ENCODE assay signal across 1 cellular context in the genomic region with DNA sequence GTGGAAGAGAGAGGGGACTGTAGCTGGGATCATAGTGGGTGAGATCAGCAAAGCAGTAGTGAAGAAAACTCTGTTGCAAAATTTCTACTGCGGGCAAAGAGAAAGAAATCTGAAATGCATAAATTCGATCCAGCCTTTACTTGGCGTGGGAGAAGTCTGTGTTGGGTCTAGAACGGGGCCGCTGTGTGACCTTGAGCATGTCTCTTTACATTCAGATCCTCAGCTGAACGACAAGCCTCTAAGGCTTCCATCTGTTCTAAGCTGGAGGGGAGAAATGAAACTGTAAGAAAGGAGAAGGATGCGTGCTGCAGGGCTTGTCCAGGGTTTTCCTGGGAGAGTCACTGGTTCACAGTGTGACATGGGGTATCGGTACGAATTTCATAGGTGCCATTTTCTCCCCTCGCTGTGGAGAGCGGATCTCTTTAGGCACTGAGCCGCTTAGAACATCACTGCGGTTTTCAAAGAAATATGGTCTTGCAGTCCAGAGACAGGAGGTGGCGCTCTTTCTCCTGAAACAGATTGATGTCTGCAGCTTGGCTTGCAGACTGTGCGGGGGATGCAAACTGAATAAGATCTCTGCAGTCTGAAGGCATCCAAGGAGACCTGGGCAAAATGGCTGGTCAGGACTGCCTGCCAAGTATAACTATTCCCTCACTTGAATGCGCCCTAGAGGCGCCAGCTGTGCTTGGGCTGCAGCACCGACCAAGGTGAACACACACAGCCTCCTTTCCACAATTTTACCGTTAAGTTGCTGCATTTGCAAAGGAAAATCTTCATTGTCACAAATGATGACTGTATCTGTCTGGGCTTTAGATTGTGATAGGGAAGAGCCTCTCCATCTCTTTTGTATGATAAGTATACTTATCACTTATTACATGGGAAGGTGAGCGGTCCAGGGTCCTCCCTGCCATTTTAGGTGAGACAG.
TF ChIP-seq lines count a peak whose summit lies in the region.

No MANE protein-coding gene starts in this region.

TF ChIP-seq in GM12878, 131 proteins besides CTCF, POLR2A, EP300 and RAD21 (continued from another document and continues in another):
- TF ChIP-seq, protein P1, sequence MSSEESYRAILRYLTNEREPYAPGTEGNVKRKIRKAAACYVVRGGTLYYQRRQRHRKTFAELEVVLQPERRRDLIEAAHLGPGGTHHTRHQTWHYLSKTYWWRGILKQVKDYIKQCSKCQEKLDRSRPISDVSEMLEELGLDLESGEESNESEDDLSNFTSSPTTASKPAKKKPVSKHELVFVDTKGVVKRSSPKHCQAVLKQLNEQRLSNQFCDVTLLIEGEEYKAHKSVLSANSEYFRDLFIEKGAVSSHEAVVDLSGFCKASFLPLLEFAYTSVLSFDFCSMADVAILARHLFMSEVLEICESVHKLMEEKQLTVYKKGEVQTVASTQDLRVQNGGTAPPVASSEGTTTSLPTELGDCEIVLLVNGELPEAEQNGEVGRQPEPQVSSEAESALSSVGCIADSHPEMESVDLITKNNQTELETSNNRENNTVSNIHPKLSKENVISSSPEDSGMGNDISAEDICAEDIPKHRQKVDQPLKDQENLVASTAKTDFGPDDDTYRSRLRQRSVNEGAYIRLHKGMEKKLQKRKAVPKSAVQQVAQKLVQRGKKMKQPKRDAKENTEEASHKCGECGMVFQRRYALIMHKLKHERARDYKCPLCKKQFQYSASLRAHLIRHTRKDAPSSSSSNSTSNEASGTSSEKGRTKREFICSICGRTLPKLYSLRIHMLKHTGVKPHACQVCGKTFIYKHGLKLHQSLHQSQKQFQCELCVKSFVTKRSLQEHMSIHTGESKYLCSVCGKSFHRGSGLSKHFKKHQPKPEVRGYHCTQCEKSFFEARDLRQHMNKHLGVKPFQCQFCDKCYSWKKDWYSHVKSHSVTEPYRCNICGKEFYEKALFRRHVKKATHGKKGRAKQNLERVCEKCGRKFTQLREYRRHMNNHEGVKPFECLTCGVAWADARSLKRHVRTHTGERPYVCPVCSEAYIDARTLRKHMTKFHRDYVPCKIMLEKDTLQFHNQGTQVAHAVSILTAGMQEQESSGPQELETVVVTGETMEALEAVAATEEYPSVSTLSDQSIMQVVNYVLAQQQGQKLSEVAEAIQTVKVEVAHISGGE (CRISPR knock-in tag; IDR thresholded peaks at IDR 0.05): no peak
- TF ChIP-seq ZSCAN29 (IDR thresholded peaks at IDR 0.05): no peak
- TF ChIP-seq RUNX3 (IDR thresholded peaks at IDR 0.05; ENCODE audit: low read length): peak; percentile 91
- no peak for TF ChIP-seq ESRRA (IDR thresholded peaks at IDR 0.05; ENCODE audit: low read length)
- TF ChIP-seq DPF2 (IDR thresholded peaks at IDR 0.05): peak; percentile 34; the same call in 1 of the 2 replicates
- no peak for TF ChIP-seq TCF12 (IDR thresholded peaks at IDR 0.05; ENCODE audit: low read depth, low read length)
- TF ChIP-seq, protein P2, sequence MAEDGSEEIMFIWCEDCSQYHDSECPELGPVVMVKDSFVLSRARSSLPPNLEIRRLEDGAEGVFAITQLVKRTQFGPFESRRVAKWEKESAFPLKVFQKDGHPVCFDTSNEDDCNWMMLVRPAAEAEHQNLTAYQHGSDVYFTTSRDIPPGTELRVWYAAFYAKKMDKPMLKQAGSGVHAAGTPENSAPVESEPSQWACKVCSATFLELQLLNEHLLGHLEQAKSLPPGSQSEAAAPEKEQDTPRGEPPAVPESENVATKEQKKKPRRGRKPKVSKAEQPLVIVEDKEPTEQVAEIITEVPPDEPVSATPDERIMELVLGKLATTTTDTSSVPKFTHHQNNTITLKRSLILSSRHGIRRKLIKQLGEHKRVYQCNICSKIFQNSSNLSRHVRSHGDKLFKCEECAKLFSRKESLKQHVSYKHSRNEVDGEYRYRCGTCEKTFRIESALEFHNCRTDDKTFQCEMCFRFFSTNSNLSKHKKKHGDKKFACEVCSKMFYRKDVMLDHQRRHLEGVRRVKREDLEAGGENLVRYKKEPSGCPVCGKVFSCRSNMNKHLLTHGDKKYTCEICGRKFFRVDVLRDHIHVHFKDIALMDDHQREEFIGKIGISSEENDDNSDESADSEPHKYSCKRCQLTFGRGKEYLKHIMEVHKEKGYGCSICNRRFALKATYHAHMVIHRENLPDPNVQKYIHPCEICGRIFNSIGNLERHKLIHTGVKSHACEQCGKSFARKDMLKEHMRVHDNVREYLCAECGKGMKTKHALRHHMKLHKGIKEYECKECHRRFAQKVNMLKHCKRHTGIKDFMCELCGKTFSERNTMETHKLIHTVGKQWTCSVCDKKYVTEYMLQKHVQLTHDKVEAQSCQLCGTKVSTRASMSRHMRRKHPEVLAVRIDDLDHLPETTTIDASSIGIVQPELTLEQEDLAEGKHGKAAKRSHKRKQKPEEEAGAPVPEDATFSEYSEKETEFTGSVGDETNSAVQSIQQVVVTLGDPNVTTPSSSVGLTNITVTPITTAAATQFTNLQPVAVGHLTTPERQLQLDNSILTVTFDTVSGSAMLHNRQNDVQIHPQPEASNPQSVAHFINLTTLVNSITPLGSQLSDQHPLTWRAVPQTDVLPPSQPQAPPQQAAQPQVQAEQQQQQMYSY (CRISPR knock-in tag; IDR thresholded peaks at IDR 0.05): no peak
- no peak for TF ChIP-seq MYC (IDR thresholded peaks at IDR 0.05; ENCODE audit: insufficient read depth, insufficient read length, insufficient replicate concordance, low read length, severe bottlenecking)
- no peak for TF ChIP-seq PAX8 (IDR thresholded peaks at IDR 0.05)
- TF ChIP-seq, protein P3, sequence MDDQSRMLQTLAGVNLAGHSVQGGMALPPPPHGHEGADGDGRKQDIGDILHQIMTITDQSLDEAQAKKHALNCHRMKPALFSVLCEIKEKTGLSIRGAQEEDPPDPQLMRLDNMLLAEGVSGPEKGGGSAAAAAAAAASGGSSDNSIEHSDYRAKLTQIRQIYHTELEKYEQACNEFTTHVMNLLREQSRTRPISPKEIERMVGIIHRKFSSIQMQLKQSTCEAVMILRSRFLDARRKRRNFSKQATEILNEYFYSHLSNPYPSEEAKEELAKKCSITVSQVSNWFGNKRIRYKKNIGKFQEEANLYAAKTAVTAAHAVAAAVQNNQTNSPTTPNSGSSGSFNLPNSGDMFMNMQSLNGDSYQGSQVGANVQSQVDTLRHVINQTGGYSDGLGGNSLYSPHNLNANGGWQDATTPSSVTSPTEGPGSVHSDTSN (IDR thresholded peaks at IDR 0.05; ENCODE audit: insufficient replicate concordance, low read depth, low read length): no peak
- TF ChIP-seq ZNF384 (IDR thresholded peaks at IDR 0.05; ENCODE audit: borderline replicate concordance, low read depth, low read length): no peak
- TF ChIP-seq SMC3 (IDR thresholded peaks at IDR 0.05; ENCODE audit: borderline replicate concordance, low read length): peak; percentile 93
- TF ChIP-seq, protein P4, sequence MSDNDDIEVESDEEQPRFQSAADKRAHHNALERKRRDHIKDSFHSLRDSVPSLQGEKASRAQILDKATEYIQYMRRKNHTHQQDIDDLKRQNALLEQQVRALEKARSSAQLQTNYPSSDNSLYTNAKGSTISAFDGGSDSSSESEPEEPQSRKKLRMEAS (IDR thresholded peaks at IDR 0.05; ENCODE audit: low read depth, low read length): no peak
- no peak for TF ChIP-seq CEBPB (IDR thresholded peaks at IDR 0.05; ENCODE audit: borderline replicate concordance in 1 of 2, low read depth in 2 of 2, low read length in 2 of 2)
- TF ChIP-seq TBL1XR1 (IDR thresholded peaks at IDR 0.05; ENCODE audit: low read depth, low read length): no peak
- TF ChIP-seq TCF3 (IDR thresholded peaks at IDR 0.05; ENCODE audit: borderline replicate concordance, insufficient read depth, low read depth, low read length): no peak
- TF ChIP-seq, protein P5, sequence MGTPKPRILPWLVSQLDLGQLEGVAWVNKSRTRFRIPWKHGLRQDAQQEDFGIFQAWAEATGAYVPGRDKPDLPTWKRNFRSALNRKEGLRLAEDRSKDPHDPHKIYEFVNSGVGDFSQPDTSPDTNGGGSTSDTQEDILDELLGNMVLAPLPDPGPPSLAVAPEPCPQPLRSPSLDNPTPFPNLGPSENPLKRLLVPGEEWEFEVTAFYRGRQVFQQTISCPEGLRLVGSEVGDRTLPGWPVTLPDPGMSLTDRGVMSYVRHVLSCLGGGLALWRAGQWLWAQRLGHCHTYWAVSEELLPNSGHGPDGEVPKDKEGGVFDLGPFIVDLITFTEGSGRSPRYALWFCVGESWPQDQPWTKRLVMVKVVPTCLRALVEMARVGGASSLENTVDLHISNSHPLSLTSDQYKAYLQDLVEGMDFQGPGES (IDR thresholded peaks at IDR 0.05): no peak
- no peak for TF ChIP-seq BACH1 (IDR thresholded peaks at IDR 0.05; ENCODE audit: borderline replicate concordance)
- no peak for TF ChIP-seq YBX1 (IDR thresholded peaks at IDR 0.05)
- no peak for TF ChIP-seq RBBP5 (conservative IDR thresholded peaks at IDR 0.05)
- no peak for TF ChIP-seq BRCA1 (IDR thresholded peaks at IDR 0.05; ENCODE audit: low read depth, low read length)
- TF ChIP-seq, protein P6, sequence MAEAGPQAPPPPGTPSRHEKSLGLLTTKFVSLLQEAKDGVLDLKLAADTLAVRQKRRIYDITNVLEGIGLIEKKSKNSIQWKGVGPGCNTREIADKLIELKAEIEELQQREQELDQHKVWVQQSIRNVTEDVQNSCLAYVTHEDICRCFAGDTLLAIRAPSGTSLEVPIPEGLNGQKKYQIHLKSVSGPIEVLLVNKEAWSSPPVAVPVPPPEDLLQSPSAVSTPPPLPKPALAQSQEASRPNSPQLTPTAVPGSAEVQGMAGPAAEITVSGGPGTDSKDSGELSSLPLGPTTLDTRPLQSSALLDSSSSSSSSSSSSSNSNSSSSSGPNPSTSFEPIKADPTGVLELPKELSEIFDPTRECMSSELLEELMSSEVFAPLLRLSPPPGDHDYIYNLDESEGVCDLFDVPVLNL (IDR thresholded peaks at IDR 0.05; ENCODE audit: low read depth, low read length): no peak
- TF ChIP-seq, protein P7, sequence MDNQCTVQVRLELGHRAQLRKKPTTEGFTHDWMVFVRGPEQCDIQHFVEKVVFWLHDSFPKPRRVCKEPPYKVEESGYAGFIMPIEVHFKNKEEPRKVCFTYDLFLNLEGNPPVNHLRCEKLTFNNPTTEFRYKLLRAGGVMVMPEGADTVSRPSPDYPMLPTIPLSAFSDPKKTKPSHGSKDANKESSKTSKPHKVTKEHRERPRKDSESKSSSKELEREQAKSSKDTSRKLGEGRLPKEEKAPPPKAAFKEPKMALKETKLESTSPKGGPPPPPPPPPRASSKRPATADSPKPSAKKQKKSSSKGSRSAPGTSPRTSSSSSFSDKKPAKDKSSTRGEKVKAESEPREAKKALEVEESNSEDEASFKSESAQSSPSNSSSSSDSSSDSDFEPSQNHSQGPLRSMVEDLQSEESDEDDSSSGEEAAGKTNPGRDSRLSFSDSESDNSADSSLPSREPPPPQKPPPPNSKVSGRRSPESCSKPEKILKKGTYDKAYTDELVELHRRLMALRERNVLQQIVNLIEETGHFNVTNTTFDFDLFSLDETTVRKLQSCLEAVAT (IDR thresholded peaks at IDR 0.05): peak; percentile 68; the same call in 1 of the 2 replicates
- peak; percentile 62 for TF ChIP-seq LARP7 (IDR thresholded peaks at IDR 0.05)
- TF ChIP-seq ETV6 (conservative IDR thresholded peaks at IDR 0.05 in 1 of 2, IDR thresholded peaks at IDR 0.05 in 1 of 2; ENCODE audit: borderline replicate concordance in 1 of 2, low read depth in 1 of 2): no peak
- TF ChIP-seq, protein P8, sequence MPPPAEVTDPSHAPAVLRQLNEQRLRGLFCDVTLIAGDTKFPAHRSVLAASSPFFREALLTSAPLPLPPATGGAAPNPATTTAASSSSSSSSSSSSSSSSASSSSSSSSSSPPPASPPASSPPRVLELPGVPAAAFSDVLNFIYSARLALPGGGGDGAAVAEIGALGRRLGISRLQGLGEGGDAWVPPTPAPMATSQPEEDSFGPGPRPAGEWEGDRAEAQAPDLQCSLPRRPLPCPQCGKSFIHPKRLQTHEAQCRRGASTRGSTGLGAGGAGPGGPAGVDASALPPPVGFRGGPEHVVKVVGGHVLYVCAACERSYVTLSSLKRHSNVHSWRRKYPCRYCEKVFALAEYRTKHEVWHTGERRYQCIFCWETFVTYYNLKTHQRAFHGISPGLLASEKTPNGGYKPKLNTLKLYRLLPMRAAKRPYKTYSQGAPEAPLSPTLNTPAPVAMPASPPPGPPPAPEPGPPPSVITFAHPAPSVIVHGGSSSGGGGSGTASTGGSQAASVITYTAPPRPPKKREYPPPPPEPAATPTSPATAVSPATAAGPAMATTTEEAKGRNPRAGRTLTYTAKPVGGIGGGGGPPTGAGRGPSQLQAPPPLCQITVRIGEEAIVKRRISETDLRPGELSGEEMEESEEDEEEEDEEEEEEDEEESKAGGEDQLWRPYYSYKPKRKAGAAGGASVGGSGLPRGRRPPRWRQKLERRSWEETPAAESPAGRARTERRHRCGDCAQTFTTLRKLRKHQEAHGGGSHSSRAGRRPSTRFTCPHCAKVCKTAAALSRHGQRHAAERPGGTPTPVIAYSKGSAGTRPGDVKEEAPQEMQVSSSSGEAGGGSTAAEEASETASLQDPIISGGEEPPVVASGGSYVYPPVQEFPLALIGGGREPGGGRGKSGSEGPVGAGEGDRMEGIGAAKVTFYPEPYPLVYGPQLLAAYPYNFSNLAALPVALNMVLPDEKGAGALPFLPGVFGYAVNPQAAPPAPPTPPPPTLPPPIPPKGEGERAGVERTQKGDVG (CRISPR knock-in tag; IDR thresholded peaks at IDR 0.05): no peak
- peak; percentile 74; the same call in 1 of the 2 replicates for TF ChIP-seq NBN (IDR thresholded peaks at IDR 0.05)
- 0 out of 2 replicates have a peak, but pooled peaks have one; percentile 42 for TF ChIP-seq GATAD2B (conservative IDR thresholded peaks at IDR 0.05; ENCODE audit: low read depth)
- TF ChIP-seq FOXM1 (IDR thresholded peaks at IDR 0.05; ENCODE audit: low read depth, low read length): peak; percentile 59; the same call in 1 of the 2 replicates
- peak; percentile 69; the same call in 1 of the 2 replicates for TF ChIP-seq RB1 (IDR thresholded peaks at IDR 0.05; ENCODE audit: borderline replicate concordance)
- TF ChIP-seq, protein P9, sequence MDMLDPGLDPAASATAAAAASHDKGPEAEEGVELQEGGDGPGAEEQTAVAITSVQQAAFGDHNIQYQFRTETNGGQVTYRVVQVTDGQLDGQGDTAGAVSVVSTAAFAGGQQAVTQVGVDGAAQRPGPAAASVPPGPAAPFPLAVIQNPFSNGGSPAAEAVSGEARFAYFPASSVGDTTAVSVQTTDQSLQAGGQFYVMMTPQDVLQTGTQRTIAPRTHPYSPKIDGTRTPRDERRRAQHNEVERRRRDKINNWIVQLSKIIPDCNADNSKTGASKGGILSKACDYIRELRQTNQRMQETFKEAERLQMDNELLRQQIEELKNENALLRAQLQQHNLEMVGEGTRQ (IDR thresholded peaks at IDR 0.05; ENCODE audit: borderline replicate concordance, low read depth, low read length): no peak
- no peak for TF ChIP-seq ASH2L (IDR thresholded peaks at IDR 0.05; ENCODE audit: borderline replicate concordance, low read depth)
- TF ChIP-seq, protein P10, sequence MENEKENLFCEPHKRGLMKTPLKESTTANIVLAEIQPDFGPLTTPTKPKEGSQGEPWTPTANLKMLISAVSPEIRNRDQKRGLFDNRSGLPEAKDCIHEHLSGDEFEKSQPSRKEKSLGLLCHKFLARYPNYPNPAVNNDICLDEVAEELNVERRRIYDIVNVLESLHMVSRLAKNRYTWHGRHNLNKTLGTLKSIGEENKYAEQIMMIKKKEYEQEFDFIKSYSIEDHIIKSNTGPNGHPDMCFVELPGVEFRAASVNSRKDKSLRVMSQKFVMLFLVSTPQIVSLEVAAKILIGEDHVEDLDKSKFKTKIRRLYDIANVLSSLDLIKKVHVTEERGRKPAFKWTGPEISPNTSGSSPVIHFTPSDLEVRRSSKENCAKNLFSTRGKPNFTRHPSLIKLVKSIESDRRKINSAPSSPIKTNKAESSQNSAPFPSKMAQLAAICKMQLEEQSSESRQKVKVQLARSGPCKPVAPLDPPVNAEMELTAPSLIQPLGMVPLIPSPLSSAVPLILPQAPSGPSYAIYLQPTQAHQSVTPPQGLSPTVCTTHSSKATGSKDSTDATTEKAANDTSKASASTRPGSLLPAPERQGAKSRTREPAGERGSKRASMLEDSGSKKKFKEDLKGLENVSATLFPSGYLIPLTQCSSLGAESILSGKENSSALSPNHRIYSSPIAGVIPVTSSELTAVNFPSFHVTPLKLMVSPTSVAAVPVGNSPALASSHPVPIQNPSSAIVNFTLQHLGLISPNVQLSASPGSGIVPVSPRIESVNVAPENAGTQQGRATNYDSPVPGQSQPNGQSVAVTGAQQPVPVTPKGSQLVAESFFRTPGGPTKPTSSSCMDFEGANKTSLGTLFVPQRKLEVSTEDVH (IDR thresholded peaks at IDR 0.05; ENCODE audit: low read depth, partially characterized antibody): no peak
